Comparison of ENCODE assay signal across 8 cellular contexts in genomic region chr3:141876381-141876890, GRCh38. TPM values are rescaled to one million over a fixed set of nuclear protein-coding genes. Genes with fewer than 3 reads are reported as not detected.
A peak's percentile ranks its signal among the peaks of the same experiment; 100 is the strongest.
DNase-seq lines count a peak whose midpoint lies in the region; ATAC-seq and TF ChIP-seq lines count a peak whose summit lies in the region.

Gene ATP1B3 (plus strand): TSS chr3:141876643. CDS start chr3:141876802, 159 bp downstream.

- 0 to 1% methylated on average over 33 to 38 of the region's 69 CpGs for WGBS in lower leg skin, 2 donors

- H3K27me3 ChIP-seq in BE2C = no peaks in the 10 kb centered on the region
- no peaks in the 10 kb centered on the region for H3K27me3 ChIP-seq in dorsolateral prefrontal cortex

- no peaks in the 10 kb centered on the region for H3K9me3 ChIP-seq in BE2C

- H3K4me3 ChIP-seq in BE2C (ENCODE audit: low read depth, low read length) (peak within 1 kb of the TSS; percentile 95), dorsolateral prefrontal cortex (peak within 1 kb of the TSS; percentile 64 to 98 (median 87)), lower leg skin (ENCODE audit: low read depth, poor library complexity, severe bottlenecking) (peak within 1 kb of the TSS; percentile 97)

- DNase-seq in BE2C (peak; percentile 91), NCI-H524 treated with DMSO at 0.1 percent for 48 hours (lab: John Stamatoyannopoulos, UW) (peak; percentile 60), dorsolateral prefrontal cortex (peak; percentile 43 to 89 (median 78)), lower leg skin (ENCODE audit: low spot score in 2 of 2) (peak in 1 of 2 donors; percentile 96)
- DNase-seq in activated CD4-positive, alpha-beta T cell treated with anti-CD3 and anti-CD28 coated beads, Interleukin-2, amount 50 U/mL, for 4 hours = peak; percentile 74 to 80
- peak; percentile 81 to 83 for DNase-seq in stimulated activated CD4-positive, alpha-beta T cell treated with anti-CD3 and anti-CD28 coated beads, Interleukin-4, amount 100 ng/mL, for 4 hours

- TF ChIP-seq CTCF in BE2C (IDR thresholded peaks at IDR 0.05; ENCODE audit: low read depth, low read length) (no peak), dorsolateral prefrontal cortex (IDR thresholded peaks at IDR 0.05 in 54 of 56, conservative IDR thresholded peaks at IDR 0.05 in 2 of 56; ENCODE audit: low read depth in 1 of 56, partially characterized antibody in 56 of 56) (peak in 10 of 56 donors; percentile 4 to 29 (median 12)), lower leg skin (IDR thresholded peaks at IDR 0.05) (no peak)

- ATAC-seq in HG03378 (IDR thresholded peaks at IDR 0.05; ENCODE audit: unreplicated experiment) = peak; percentile 52

- TF ChIP-seq POLR2A in GM19193 (IDR thresholded peaks at IDR 0.05; ENCODE audit: extremely low read depth, insufficient read depth, insufficient read length) = peak; percentile 98
- TF ChIP-seq POLR2A in lower leg skin (IDR thresholded peaks at IDR 0.05) = peak in 1 of 2 donors; percentile 82

- H3K36me3 ChIP-seq in BE2C = peaks cover 20% of the 10 kb centered on the region

- peak within 1 kb of the TSS; percentile 78 to 100 (median 98) for H3K27ac ChIP-seq in dorsolateral prefrontal cortex

- H3K4me1 ChIP-seq in BE2C = peaks cover 3% of the 10 kb centered on the region

- intact Hi-C loops in dorsolateral prefrontal cortex (cut with DNase I) = loop anchor here (1.0 to 10.0 kb wide), 6 partner anchors 138 to 564 kb away; partner anchors contain the start of genes RNF7 (in 2 of the 2), RASA2 (in 1 of the 2) and TFDP2 (in 1 of the 2)
- intact Hi-C loops in lower leg skin (cut with DNase I; ENCODE audit: low total_unique reads) = loop anchor here (10.0 kb wide), 1 partner anchor 142 kb away; the partner anchor contains the start of gene RNF7

RNA-seq across cellular contexts. Expression of gene ATP1B3, which starts in this region (rescaled TPM):
- 143 TPM for polyA plus RNA-seq in BE2C (2012; ENCODE audit: insufficient read depth, insufficient read length, low read depth)
- total RNA-seq in dorsolateral prefrontal cortex (100 to 1,000 TPM in 66 of 120 experiments, 10 to 100 TPM in 54; 60.5 to 189 (median 103) TPM), lower leg skin (100 to 1,000 TPM; 120 to 161 (median 140) TPM)
